In genomic region chr9:71756753-71757152, GRCh38 we compare ENCODE assay signal across 16 cellular contexts. TPM values are rescaled to one million over a fixed set of nuclear protein-coding genes. Genes with fewer than 3 reads are reported as not detected.
A peak's percentile ranks its signal among the peaks of the same experiment; 100 is the strongest.
DNase-seq lines count a peak whose midpoint lies in the region; ATAC-seq and TF ChIP-seq lines count a peak whose summit lies in the region.
"Had no signal": no experiment of that assay in that cellular context is flagged by ENCODE, and none has a peak within 500 bp of the region (broad histone marks: within the 10 kb centered on the region; RNA-seq: fewer than 3 reads in every experiment).

No MANE protein-coding gene starts in this region.

- no peaks in the 10 kb centered on the region for H3K9me3 ChIP-seq in upper lobe of right lung

- H3K4me2 ChIP-seq in mesendoderm (ENCODE audit: low read length), result no peak overlapping the region

- H3K4ac ChIP-seq in mesendoderm (ENCODE audit: low read depth, low read length), result no peak overlapping the region

- no peak overlapping the region for H3K18ac ChIP-seq in mesendoderm (ENCODE audit: low read length)

- WGBS in mesendoderm (ENCODE audit: extremely low coverage, insufficient coverage, low lambda C conversion rate), result no CpG with 5 or more reads among the region's 1 CpG

- no peak overlapping the region for H3K23ac ChIP-seq in mesendoderm (ENCODE audit: low read length)

- no peak overlapping the region for H2AK5ac ChIP-seq in mesendoderm (ENCODE audit: low read length)

- CTCF ChIA-PET in T-cell (lab: Charles Lee), result interaction anchor here (0.6 to 1.3 kb wide), 3 partner anchors 10 to 142 kb away, joined by 3 to 4 read pairs (median 3); no protein-coding TSS in a partner anchor

- H3K36me3 ChIP-seq in mesendoderm (ENCODE audit: control insufficient read depth, insufficient read depth, low read length), result no peaks in the 10 kb centered on the region
- H3K36me3 ChIP-seq in upper lobe of right lung, result no peaks in the 10 kb centered on the region

- H3K9ac ChIP-seq in mesendoderm (ENCODE audit: low read length), result no peak overlapping the region

- H2BK120ac ChIP-seq in mesendoderm (ENCODE audit: low read depth, low read length), result no peak overlapping the region

- intact Hi-C loops in upper lobe of right lung (cut with DNase I), result no loop called here

- DNase-seq in activated T-cell treated with anti-CD3 and anti-CD28 coated beads, Interleukin-2, amount 50 U/mL, for 24 hours, result no peak
- no peak for DNase-seq in activated T-cell treated with anti-CD3 and anti-CD28 coated beads for 4 hours
- DNase-seq in mesendoderm, result peak; percentile 76
- DNase-seq in upper lobe of right lung, result no peak
- no peak for DNase-seq in T-cell
- no peak for DNase-seq in activated gamma-delta T cell treated with Interleukin-2 at 50 U/mL for 16 hours
- DNase-seq: activated naive CD8-positive, alpha-beta T cell treated with anti-CD3 and anti-CD28 coated beads, Interleukin-2, amount 10 ng/mL, durations not matched to agents 7 days and 5 days; central memory CD4-positive, alpha-beta T cell; foreskin melanocyte; NCI-H187; NCI-H526 treated with DMSO at 0.1 percent for 48 hours; RPMI8226; substantia nigra; SW 1271 had no signal

- no peaks in the 10 kb centered on the region for H3K27me3 Mint-ChIP-seq in activated T-cell treated with anti-CD3 and anti-CD28 coated beads, Interleukin-2, amount 50 U/mL, for 24 hours
- H3K27me3 Mint-ChIP-seq in brain (peaks cover 11% of the 10 kb centered on the region), T-cell (no peaks in the 10 kb centered on the region)
- H3K27me3 Mint-ChIP-seq: activated naive CD8-positive, alpha-beta T cell treated with anti-CD3 and anti-CD28 coated beads, Interleukin-2, amount 10 ng/mL, durations not matched to agents 7 days and 5 days had no signal

- peaks cover 44% of the 10 kb centered on the region for H3K36me3 Mint-ChIP-seq in activated T-cell treated with anti-CD3 and anti-CD28 coated beads, Interleukin-2, amount 50 U/mL, for 24 hours (ENCODE audit: low read depth)
- no peaks in the 10 kb centered on the region for H3K36me3 Mint-ChIP-seq in brain
- H3K36me3 Mint-ChIP-seq in T-cell, result peaks cover 18% of the 10 kb centered on the region

- H3K4me3 ChIP-seq in mesendoderm (ENCODE audit: low read length) (no peak overlapping the region), upper lobe of right lung (peak overlapping the region; percentile 17)

- no peak overlapping the region for H3K56ac ChIP-seq in mesendoderm (ENCODE audit: low read length)

- H3K27me3 ChIP-seq in mesendoderm (ENCODE audit: insufficient read depth, low read length, poor library complexity), result no peaks in the 10 kb centered on the region
- no peaks in the 10 kb centered on the region for H3K27me3 ChIP-seq in upper lobe of right lung

- no peak overlapping the region for H2BK5ac ChIP-seq in mesendoderm (ENCODE audit: low read length)

- H4K8ac ChIP-seq in mesendoderm (ENCODE audit: low read depth, low read length), result no peak overlapping the region

- ATAC-seq in upper lobe of right lung (no peak), T-cell (replicated peaks in 1 of 4) (no peak), GM21786 (IDR thresholded peaks at IDR 0.05; ENCODE audit: unreplicated experiment) (no peak)

- peak overlapping the region; percentile 45 for H3K27ac Mint-ChIP-seq in activated T-cell treated with anti-CD3 and anti-CD28 coated beads, Interleukin-2, amount 50 U/mL, for 24 hours
- H3K27ac Mint-ChIP-seq in brain (peak overlapping the region in 4 of 5 experiments; percentile 31 to 76 (median 67)), T-cell (no peak overlapping the region)
- H3K27ac Mint-ChIP-seq: activated naive CD8-positive, alpha-beta T cell treated with anti-CD3 and anti-CD28 coated beads, Interleukin-2, amount 10 ng/mL, durations not matched to agents 7 days and 5 days had no signal

- H3K27ac ChIP-seq in mesendoderm (ENCODE audit: low read depth, low read length) (no peak overlapping the region), upper lobe of right lung (peak overlapping the region; percentile 7)

- H3K9me3 Mint-ChIP-seq in activated T-cell treated with anti-CD3 and anti-CD28 coated beads, Interleukin-2, amount 50 U/mL, for 24 hours, result no peaks in the 10 kb centered on the region
- H3K9me3 Mint-ChIP-seq in brain (no peaks in the 10 kb centered on the region), T-cell (no peaks in the 10 kb centered on the region)
- H3K9me3 Mint-ChIP-seq: activated naive CD8-positive, alpha-beta T cell treated with anti-CD3 and anti-CD28 coated beads, Interleukin-2, amount 10 ng/mL, durations not matched to agents 7 days and 5 days had no signal

- H3K79me2 ChIP-seq in mesendoderm (ENCODE audit: control insufficient read depth, insufficient read depth, low read length), result peaks cover 33% of the 10 kb centered on the region

- H2BK15ac ChIP-seq in mesendoderm (replicated peaks; ENCODE audit: low read depth), result no peak overlapping the region

- TF ChIP-seq CTCF in brain (conservative IDR thresholded peaks at IDR 0.05), result no peak
- no peak for TF ChIP-seq CTCF in upper lobe of right lung (IDR thresholded peaks at IDR 0.05)

- H3K4me1 ChIP-seq in mesendoderm (ENCODE audit: control insufficient read depth, low read depth, low read length) (peaks cover 9% of the 10 kb centered on the region), upper lobe of right lung (peaks cover 34% of the 10 kb centered on the region)

- no peaks in the 10 kb centered on the region for H3K79me1 ChIP-seq in mesendoderm (ENCODE audit: low read length)

- no peak overlapping the region for H3K4me3 Mint-ChIP-seq in activated T-cell treated with anti-CD3 and anti-CD28 coated beads, Interleukin-2, amount 50 U/mL, for 24 hours
- peak overlapping the region; percentile 20 to 80 (median 69) for H3K4me3 Mint-ChIP-seq in brain
- H3K4me3 Mint-ChIP-seq in T-cell, result peak overlapping the region in 1 of 3 donors; percentile 56
- H3K4me3 Mint-ChIP-seq: activated naive CD8-positive, alpha-beta T cell treated with anti-CD3 and anti-CD28 coated beads, Interleukin-2, amount 10 ng/mL, durations not matched to agents 7 days and 5 days had no signal

- peaks cover 80% of the 10 kb centered on the region for H3K4me1 Mint-ChIP-seq in activated T-cell treated with anti-CD3 and anti-CD28 coated beads, Interleukin-2, amount 50 U/mL, for 24 hours (ENCODE audit: low read depth)
- peaks cover 93% of the 10 kb centered on the region for H3K4me1 Mint-ChIP-seq in brain
- H3K4me1 Mint-ChIP-seq in T-cell, result peaks cover 75 to 83% (median 80%) of the 10 kb centered on the region in 3 donors

- POLR2A ChIA-PET in T-cell (lab: Charles Lee), result no interaction called here

- H4K5ac ChIP-seq in mesendoderm (ENCODE audit: low read length), result no peak overlapping the region

RNA-seq across cellular contexts. Expression of gene CEMIP2, which starts 11.6 kb away (rescaled TPM):
- 6.8 TPM for polyA plus RNA-seq in brain (ENCODE audit: insufficient read depth, low read depth, low replicate concordance)
- polyA plus RNA-seq in mesendoderm (2013, experiment 1 of 2), result 48.1 TPM
- polyA plus RNA-seq in mesendoderm (2013, experiment 2 of 2), result 48.6 TPM
- total RNA-seq in upper lobe of right lung (219 TPM), T-cell (100 to 1,000 TPM in 2 of 5 donors, 10 to 100 TPM in 3; 82.1 to 285 (median 90.8) TPM)

Comparison
In these comparisons a context has a peak if more than half of its experiments do, and no peak if none do; other contexts are left out.
1. H3K27ac Mint-ChIP-seq: peak in activated T-cell treated with anti-CD3 and anti-CD28 coated beads, Interleukin-2, amount 50 U/mL, for 24 hours (single experiment) and brain (4 of 5); none in T-cell (0 of 2).